Comparison of ENCODE assay signal across 1 cellular context in the genomic region with DNA sequence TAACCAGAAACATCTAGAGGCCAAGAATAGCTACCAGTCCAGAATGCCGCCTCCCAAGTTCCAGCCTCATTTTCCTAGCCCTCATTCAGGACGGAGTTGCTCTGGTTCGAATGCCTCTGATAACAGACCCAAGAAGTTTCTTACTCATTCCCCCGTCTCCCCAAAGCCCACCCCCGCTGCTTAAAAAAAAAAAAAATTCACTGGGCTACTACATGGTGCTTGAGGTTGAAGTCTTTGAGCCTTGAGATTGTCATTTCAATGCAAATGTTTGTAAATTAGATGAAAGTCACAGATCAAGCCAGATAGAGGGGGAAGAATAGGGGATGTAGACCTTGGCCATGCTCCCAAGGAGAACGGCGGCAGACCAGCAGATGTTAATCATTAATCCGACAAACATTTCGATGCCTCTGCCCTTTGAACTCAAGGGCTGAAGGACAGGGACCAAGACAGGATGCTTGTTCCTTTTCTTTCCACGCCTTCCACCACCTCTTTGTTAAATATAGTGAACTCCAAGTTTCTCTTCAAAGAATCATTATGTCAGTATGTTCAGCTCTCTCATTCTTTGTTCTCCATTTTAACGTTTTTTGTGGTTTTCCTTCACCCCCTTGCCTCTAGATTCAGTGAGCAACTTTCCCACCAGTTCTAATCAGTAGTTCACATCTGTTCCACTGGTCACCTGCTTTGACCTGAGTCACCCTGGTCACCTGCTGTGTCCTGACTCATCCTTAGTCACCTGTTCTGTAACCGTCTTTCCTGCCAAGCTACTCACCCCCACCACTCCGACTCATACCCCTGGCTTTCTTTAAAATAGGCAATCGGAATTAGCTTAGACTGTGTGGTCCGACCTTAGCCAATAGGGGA.
A peak's percentile ranks its signal among the peaks of the same experiment; 100 is the strongest.
TF ChIP-seq lines count a peak whose summit lies in the region.

No MANE protein-coding gene starts in this region.

TF ChIP-seq in K562, 482 proteins besides CTCF, POLR2A, EP300 and RAD21 (continued from another document and continues in another):
- TF ChIP-seq, protein P1, sequence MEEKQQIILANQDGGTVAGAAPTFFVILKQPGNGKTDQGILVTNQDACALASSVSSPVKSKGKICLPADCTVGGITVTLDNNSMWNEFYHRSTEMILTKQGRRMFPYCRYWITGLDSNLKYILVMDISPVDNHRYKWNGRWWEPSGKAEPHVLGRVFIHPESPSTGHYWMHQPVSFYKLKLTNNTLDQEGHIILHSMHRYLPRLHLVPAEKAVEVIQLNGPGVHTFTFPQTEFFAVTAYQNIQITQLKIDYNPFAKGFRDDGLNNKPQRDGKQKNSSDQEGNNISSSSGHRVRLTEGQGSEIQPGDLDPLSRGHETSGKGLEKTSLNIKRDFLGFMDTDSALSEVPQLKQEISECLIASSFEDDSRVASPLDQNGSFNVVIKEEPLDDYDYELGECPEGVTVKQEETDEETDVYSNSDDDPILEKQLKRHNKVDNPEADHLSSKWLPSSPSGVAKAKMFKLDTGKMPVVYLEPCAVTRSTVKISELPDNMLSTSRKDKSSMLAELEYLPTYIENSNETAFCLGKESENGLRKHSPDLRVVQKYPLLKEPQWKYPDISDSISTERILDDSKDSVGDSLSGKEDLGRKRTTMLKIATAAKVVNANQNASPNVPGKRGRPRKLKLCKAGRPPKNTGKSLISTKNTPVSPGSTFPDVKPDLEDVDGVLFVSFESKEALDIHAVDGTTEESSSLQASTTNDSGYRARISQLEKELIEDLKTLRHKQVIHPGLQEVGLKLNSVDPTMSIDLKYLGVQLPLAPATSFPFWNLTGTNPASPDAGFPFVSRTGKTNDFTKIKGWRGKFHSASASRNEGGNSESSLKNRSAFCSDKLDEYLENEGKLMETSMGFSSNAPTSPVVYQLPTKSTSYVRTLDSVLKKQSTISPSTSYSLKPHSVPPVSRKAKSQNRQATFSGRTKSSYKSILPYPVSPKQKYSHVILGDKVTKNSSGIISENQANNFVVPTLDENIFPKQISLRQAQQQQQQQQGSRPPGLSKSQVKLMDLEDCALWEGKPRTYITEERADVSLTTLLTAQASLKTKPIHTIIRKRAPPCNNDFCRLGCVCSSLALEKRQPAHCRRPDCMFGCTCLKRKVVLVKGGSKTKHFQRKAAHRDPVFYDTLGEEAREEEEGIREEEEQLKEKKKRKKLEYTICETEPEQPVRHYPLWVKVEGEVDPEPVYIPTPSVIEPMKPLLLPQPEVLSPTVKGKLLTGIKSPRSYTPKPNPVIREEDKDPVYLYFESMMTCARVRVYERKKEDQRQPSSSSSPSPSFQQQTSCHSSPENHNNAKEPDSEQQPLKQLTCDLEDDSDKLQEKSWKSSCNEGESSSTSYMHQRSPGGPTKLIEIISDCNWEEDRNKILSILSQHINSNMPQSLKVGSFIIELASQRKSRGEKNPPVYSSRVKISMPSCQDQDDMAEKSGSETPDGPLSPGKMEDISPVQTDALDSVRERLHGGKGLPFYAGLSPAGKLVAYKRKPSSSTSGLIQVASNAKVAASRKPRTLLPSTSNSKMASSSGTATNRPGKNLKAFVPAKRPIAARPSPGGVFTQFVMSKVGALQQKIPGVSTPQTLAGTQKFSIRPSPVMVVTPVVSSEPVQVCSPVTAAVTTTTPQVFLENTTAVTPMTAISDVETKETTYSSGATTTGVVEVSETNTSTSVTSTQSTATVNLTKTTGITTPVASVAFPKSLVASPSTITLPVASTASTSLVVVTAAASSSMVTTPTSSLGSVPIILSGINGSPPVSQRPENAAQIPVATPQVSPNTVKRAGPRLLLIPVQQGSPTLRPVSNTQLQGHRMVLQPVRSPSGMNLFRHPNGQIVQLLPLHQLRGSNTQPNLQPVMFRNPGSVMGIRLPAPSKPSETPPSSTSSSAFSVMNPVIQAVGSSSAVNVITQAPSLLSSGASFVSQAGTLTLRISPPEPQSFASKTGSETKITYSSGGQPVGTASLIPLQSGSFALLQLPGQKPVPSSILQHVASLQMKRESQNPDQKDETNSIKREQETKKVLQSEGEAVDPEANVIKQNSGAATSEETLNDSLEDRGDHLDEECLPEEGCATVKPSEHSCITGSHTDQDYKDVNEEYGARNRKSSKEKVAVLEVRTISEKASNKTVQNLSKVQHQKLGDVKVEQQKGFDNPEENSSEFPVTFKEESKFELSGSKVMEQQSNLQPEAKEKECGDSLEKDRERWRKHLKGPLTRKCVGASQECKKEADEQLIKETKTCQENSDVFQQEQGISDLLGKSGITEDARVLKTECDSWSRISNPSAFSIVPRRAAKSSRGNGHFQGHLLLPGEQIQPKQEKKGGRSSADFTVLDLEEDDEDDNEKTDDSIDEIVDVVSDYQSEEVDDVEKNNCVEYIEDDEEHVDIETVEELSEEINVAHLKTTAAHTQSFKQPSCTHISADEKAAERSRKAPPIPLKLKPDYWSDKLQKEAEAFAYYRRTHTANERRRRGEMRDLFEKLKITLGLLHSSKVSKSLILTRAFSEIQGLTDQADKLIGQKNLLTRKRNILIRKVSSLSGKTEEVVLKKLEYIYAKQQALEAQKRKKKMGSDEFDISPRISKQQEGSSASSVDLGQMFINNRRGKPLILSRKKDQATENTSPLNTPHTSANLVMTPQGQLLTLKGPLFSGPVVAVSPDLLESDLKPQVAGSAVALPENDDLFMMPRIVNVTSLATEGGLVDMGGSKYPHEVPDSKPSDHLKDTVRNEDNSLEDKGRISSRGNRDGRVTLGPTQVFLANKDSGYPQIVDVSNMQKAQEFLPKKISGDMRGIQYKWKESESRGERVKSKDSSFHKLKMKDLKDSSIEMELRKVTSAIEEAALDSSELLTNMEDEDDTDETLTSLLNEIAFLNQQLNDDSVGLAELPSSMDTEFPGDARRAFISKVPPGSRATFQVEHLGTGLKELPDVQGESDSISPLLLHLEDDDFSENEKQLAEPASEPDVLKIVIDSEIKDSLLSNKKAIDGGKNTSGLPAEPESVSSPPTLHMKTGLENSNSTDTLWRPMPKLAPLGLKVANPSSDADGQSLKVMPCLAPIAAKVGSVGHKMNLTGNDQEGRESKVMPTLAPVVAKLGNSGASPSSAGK (IDR thresholded peaks at IDR 0.05): 0 out of 2 replicates have a peak, but pooled peaks have one; percentile 21
- TF ChIP-seq TOE1 (IDR thresholded peaks at IDR 0.05; ENCODE audit: borderline replicate concordance): peak; percentile 90
- no peak for TF ChIP-seq TOE1 (CRISPR knock-in tag; IDR thresholded peaks at IDR 0.05; ENCODE audit: borderline replicate concordance, low read depth)
- TF ChIP-seq, protein P2, sequence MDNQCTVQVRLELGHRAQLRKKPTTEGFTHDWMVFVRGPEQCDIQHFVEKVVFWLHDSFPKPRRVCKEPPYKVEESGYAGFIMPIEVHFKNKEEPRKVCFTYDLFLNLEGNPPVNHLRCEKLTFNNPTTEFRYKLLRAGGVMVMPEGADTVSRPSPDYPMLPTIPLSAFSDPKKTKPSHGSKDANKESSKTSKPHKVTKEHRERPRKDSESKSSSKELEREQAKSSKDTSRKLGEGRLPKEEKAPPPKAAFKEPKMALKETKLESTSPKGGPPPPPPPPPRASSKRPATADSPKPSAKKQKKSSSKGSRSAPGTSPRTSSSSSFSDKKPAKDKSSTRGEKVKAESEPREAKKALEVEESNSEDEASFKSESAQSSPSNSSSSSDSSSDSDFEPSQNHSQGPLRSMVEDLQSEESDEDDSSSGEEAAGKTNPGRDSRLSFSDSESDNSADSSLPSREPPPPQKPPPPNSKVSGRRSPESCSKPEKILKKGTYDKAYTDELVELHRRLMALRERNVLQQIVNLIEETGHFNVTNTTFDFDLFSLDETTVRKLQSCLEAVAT (IDR thresholded peaks at IDR 0.05): peak in 1 of 2 experiments; percentile 89; a peak in 2 of 4 replicates
- TF ChIP-seq, protein P3, sequence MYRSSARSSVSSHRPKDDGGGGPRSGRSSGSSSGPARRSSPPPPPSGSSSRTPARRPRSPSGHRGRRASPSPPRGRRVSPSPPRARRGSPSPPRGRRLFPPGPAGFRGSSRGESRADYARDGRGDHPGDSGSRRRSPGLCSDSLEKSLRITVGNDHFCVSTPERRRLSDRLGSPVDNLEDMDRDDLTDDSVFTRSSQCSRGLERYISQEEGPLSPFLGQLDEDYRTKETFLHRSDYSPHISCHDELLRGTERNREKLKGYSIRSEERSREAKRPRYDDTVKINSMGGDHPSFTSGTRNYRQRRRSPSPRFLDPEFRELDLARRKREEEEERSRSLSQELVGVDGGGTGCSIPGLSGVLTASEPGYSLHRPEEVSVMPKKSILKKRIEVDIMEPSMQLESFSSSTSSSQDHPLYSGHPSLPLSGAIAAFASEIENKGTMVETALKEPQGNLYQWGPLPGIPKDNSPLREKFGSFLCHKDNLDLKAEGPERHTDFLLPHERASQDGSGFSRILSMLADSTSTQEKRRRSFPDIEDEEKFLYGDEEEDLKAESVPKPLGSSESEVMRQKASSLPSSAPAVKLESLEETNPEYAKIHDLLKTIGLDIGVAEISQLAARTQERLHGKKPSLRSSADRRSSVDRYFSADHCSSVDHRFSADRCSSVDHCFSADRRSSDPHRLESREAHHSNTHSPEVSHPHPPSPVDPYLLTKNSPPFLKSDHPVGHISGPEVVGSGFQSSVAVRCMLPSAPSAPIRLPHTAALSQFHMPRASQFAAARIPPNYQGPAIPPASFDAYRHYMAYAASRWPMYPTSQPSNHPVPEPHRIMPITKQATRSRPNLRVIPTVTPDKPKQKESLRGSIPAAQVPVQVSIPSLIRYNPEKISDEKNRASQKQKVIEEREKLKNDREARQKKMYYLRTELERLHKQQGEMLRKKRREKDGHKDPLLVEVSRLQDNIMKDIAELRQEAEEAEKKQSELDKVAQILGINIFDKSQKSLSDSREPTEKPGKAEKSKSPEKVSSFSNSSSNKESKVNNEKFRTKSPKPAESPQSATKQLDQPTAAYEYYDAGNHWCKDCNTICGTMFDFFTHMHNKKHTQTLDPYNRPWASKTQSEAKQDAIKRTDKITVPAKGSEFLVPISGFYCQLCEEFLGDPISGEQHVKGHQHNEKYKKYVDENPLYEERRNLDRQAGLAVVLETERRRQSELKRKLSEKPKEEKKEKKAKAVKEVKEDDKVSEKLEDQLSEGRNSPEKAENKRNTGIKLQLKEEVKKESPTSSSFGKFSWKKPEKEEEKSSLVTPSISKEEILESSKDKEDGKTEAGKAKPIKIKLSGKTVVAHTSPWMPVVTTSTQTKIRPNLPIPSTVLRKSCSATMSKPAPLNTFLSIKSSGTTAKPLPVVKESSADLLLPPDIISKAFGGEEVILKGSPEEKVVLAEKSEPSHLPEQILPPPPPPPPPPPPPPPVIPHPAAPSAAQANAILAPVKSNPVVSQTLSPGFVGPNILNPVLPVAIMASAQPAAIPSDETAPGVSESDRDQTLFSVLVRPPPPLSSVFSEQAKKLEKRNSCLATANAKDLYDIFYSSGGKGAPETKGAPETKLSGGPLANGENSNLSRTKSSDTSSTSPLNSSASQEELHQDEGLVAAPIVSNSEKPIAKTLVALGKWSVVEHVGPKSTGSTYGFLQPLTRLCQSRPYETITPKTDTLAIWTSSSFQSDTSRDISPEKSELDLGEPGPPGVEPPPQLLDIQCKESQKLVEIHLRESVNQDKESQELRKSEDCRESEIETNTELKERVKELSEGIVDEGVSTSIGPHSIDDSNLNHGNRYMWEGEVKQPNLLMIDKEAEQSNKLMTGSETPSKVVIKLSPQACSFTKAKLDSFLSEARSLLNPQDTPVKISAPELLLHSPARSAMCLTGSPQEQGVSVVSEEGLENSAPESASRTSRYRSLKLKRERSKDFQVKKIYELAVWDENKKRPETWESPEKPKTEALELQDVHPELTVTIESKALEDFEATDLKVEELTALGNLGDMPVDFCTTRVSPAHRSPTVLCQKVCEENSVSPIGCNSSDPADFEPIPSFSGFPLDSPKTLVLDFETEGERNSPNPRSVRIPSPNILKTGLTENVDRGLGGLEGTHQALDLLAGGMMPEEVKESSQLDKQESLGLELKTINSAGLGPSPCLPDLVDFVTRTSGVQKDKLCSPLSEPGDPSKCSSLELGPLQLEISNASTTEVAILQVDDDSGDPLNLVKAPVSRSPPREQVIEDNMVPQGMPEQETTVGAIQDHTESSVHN (IDR thresholded peaks at IDR 0.05; ENCODE audit: borderline replicate concordance in 1 of 2, low read depth in 1 of 2): peak in 1 of 2 experiments; percentile 94; a peak in 2 of 4 replicates
- peak; percentile 91 for TF ChIP-seq ZNF589 (CRISPR knock-in tag; IDR thresholded peaks at IDR 0.05; ENCODE audit: low read depth)
- TF ChIP-seq, protein P4, sequence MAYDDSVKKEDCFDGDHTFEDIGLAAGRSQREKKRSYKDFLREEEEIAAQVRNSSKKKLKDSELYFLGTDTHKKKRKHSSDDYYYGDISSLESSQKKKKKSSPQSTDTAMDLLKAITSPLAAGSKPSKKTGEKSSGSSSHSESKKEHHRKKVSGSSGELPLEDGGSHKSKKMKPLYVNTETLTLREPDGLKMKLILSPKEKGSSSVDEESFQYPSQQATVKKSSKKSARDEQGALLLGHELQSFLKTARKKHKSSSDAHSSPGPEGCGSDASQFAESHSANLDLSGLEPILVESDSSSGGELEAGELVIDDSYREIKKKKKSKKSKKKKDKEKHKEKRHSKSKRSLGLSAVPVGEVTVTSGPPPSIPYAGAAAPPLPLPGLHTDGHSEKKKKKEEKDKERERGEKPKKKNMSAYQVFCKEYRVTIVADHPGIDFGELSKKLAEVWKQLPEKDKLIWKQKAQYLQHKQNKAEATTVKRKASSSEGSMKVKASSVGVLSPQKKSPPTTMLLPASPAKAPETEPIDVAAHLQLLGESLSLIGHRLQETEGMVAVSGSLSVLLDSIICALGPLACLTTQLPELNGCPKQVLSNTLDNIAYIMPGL (CRISPR knock-in tag; IDR thresholded peaks at IDR 0.05): no peak
- TF ChIP-seq HMGN3 (IDR thresholded peaks at IDR 0.05; ENCODE audit: borderline replicate concordance, extremely low read depth, insufficient read length, low read depth, low read length): no peak
- TF ChIP-seq ZNF778 (CRISPR knock-in tag; IDR thresholded peaks at IDR 0.05): no peak
- TF ChIP-seq ZBTB7A (IDR thresholded peaks at IDR 0.05; ENCODE audit: borderline replicate concordance, control insufficient read depth, low read depth, low read length): 0 out of 2 replicates have a peak, but pooled peaks have one; percentile 29
- TF ChIP-seq, protein P5, sequence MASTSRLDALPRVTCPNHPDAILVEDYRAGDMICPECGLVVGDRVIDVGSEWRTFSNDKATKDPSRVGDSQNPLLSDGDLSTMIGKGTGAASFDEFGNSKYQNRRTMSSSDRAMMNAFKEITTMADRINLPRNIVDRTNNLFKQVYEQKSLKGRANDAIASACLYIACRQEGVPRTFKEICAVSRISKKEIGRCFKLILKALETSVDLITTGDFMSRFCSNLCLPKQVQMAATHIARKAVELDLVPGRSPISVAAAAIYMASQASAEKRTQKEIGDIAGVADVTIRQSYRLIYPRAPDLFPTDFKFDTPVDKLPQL (IDR thresholded peaks at IDR 0.05; ENCODE audit: extremely low read depth, insufficient read length): no peak
- TF ChIP-seq, protein P6, sequence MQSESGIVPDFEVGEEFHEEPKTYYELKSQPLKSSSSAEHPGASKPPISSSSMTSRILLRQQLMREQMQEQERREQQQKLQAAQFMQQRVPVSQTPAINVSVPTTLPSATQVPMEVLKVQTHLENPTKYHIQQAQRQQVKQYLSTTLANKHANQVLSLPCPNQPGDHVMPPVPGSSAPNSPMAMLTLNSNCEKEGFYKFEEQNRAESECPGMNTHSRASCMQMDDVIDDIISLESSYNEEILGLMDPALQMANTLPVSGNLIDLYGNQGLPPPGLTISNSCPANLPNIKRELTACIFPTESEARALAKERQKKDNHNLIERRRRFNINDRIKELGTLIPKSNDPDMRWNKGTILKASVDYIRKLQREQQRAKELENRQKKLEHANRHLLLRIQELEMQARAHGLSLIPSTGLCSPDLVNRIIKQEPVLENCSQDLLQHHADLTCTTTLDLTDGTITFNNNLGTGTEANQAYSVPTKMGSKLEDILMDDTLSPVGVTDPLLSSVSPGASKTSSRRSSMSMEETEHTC (IDR thresholded peaks at IDR 0.05): peak; percentile 94
- TF ChIP-seq POLR2AphosphoS2 (IDR thresholded peaks at IDR 0.05; ENCODE audit: low read length): no peak
- TF ChIP-seq, protein P7, sequence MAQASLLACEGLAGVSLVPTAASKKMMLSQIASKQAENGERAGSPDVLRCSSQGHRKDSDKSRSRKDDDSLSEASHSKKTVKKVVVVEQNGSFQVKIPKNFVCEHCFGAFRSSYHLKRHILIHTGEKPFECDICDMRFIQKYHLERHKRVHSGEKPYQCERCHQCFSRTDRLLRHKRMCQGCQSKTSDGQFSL (CRISPR knock-in tag; IDR thresholded peaks at IDR 0.05): no peak
- TF ChIP-seq, protein P7 (tag; IDR thresholded peaks at IDR 0.05): peak in 1 of 2 experiments; percentile 71; a peak in 1 of 4 replicates
